Comparison of ENCODE assay signal across 1 cellular context in genomic region chr5:168592014-168592368, GRCh38.
A peak's percentile ranks its signal among the peaks of the same experiment; 100 is the strongest.
TF ChIP-seq lines count a peak whose summit lies in the region.

No MANE protein-coding gene starts in this region.

TF ChIP-seq in HepG2, 621 proteins besides CTCF, POLR2A, EP300 and RAD21 (continued from another document and continues in another):
- no peak for TF ChIP-seq FUBP1 (CRISPR knock-in tag; IDR thresholded peaks at IDR 0.05; ENCODE audit: borderline replicate concordance)
- no peak for TF ChIP-seq TSC22D2 (CRISPR knock-in tag; IDR thresholded peaks at IDR 0.05; ENCODE audit: borderline replicate concordance)
- TF ChIP-seq ELF4 (CRISPR knock-in tag; IDR thresholded peaks at IDR 0.05; ENCODE audit: borderline replicate concordance): no peak
- TF ChIP-seq THAP9 (CRISPR knock-in tag; IDR thresholded peaks at IDR 0.05; ENCODE audit: borderline replicate concordance): no peak
- peak; percentile 78 for TF ChIP-seq KAT8 (CRISPR knock-in tag; IDR thresholded peaks at IDR 0.05)
- TF ChIP-seq CC2D1A (CRISPR knock-in tag; IDR thresholded peaks at IDR 0.05): no peak
- peak; percentile 59; the same call in 1 of the 2 replicates for TF ChIP-seq ZSCAN9 (CRISPR knock-in tag; IDR thresholded peaks at IDR 0.05; ENCODE audit: borderline replicate concordance)
- no peak for TF ChIP-seq ZFP36 (IDR thresholded peaks at IDR 0.05; ENCODE audit: borderline replicate concordance, low read depth, low read length, partially characterized antibody)
- TF ChIP-seq ZNF264 (CRISPR knock-in tag; IDR thresholded peaks at IDR 0.05): 0 out of 2 replicates have a peak, but pooled peaks have one; percentile 74
- no peak for TF ChIP-seq SP4 (CRISPR knock-in tag; IDR thresholded peaks at IDR 0.05)
- TF ChIP-seq ZMYM4 (CRISPR knock-in tag; IDR thresholded peaks at IDR 0.05): peak; percentile 47
- TF ChIP-seq ZBTB21 (CRISPR knock-in tag; IDR thresholded peaks at IDR 0.05): peak; percentile 26; the same call in 1 of the 2 replicates
- no peak for TF ChIP-seq TERF1 (CRISPR knock-in tag; IDR thresholded peaks at IDR 0.05)
- TF ChIP-seq KMT2B (CRISPR knock-in tag; IDR thresholded peaks at IDR 0.05): no peak
- no peak for TF ChIP-seq KMT2A (CRISPR knock-in tag; IDR thresholded peaks at IDR 0.05)
- no peak for TF ChIP-seq ZNF414 (CRISPR knock-in tag; IDR thresholded peaks at IDR 0.05)
- no peak for TF ChIP-seq GABPB1 (CRISPR knock-in tag; IDR thresholded peaks at IDR 0.05)
- peak; percentile 91 for TF ChIP-seq MIXL1 (CRISPR knock-in tag; IDR thresholded peaks at IDR 0.05)
- no peak for TF ChIP-seq ZNF841 (CRISPR knock-in tag; IDR thresholded peaks at IDR 0.05; ENCODE audit: borderline replicate concordance)
- peak; percentile 52 for TF ChIP-seq THRA (CRISPR knock-in tag; IDR thresholded peaks at IDR 0.05; ENCODE audit: borderline replicate concordance)
- no peak for TF ChIP-seq FOXO4 (CRISPR knock-in tag; conservative IDR thresholded peaks at IDR 0.05)
- peak; percentile 77; the same call in 1 of the 2 replicates for TF ChIP-seq NR2F2 (IDR thresholded peaks at IDR 0.05; ENCODE audit: borderline replicate concordance, low read depth)
- TF ChIP-seq HNRNPH1 (optimal IDR thresholded peaks at IDR 0.05; ENCODE audit: low read depth, low read length): no peak
- no peak; the same call in 1 of the 2 replicates for TF ChIP-seq ZNF639 (CRISPR knock-in tag; conservative IDR thresholded peaks at IDR 0.05)
- TF ChIP-seq USF2 (IDR thresholded peaks at IDR 0.05; ENCODE audit: low read depth, low read length): no peak
- no peak for TF ChIP-seq USF2 (CRISPR knock-in tag; IDR thresholded peaks at IDR 0.05; ENCODE audit: borderline replicate concordance)
- TF ChIP-seq PTBP1 (IDR thresholded peaks at IDR 0.05; ENCODE audit: low read depth, low read length, poor library complexity, severe bottlenecking): no peak
- TF ChIP-seq AHDC1 (CRISPR knock-in tag; IDR thresholded peaks at IDR 0.05; ENCODE audit: borderline replicate concordance): peak; percentile 95
- no peak for TF ChIP-seq RFX3 (CRISPR knock-in tag; IDR thresholded peaks at IDR 0.05)
- TF ChIP-seq HCFC1 (IDR thresholded peaks at IDR 0.05; ENCODE audit: low read depth, low read length): no peak
- TF ChIP-seq ARHGAP35 (CRISPR knock-in tag; IDR thresholded peaks at IDR 0.05; ENCODE audit: borderline replicate concordance): no peak
- 0 out of 2 replicates have a peak, but pooled peaks have one; percentile 41 for TF ChIP-seq POGK (CRISPR knock-in tag; conservative IDR thresholded peaks at IDR 0.05)
- TF ChIP-seq BRF2 (CRISPR knock-in tag; IDR thresholded peaks at IDR 0.05): no peak
- TF ChIP-seq U2AF2 (IDR thresholded peaks at IDR 0.05; ENCODE audit: low read depth, low read length): no peak
- TF ChIP-seq SMYD3 (CRISPR knock-in tag; IDR thresholded peaks at IDR 0.05): no peak
- no peak for TF ChIP-seq RBM22 (optimal IDR thresholded peaks at IDR 0.05; ENCODE audit: low read length)
- no peak for TF ChIP-seq REXO4 (CRISPR knock-in tag; IDR thresholded peaks at IDR 0.05; ENCODE audit: borderline replicate concordance)
